In the genomic region with DNA sequence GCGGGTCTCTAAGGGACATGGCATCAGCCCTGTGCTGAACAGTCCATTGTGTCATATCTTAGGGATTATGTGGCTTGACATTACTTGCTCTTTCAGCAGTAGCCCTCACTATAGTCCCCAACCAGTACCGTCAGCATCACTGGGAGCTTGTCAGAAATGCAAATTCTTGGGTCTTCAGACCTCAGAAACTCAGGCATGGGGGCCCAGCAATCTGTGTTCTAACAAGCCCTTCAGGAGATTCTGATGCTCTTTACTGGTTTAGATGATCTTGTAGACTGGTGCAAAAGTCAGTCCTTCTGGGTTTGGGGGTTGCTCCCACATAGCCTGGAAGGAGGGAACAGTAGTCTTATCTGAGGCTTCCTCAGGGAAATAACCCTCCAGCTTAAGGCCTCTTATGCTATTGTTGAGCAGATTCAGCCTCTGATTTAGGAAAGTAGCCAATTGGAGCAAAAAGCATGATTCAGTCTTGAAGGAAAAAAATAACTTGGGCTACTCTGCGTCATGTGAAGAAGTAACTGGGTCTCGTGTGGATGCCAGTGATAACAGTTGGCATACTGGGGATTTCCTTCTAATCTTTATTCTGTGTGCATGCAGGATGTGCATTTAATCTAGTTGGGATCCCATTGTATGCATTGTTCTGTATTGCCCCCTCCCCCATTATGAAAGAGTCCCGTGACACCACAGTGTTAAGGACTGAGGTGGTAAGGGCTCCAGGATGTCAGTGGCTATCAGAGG, we compare ENCODE assay signal across 9 cellular contexts. TPM values are rescaled to one million over a fixed set of nuclear protein-coding genes. Genes with fewer than 3 reads are reported as not detected.
DNase-seq lines count a peak whose midpoint lies in the region; ATAC-seq, FAIRE-seq and TF ChIP-seq lines count a peak whose summit lies in the region.
"Had no signal": no experiment of that assay in that cellular context is flagged by ENCODE, and none has a peak within 500 bp of the region (broad histone marks: within the 10 kb centered on the region; RNA-seq: fewer than 3 reads in every experiment).

No MANE protein-coding gene starts in this region.

- no peak overlapping the region for H3K27ac Mint-ChIP-seq in activated T-cell treated with anti-CD3 and anti-CD28 coated beads, Interleukin-2, amount 50 U/mL, for 24 hours

- no peaks in the 10 kb centered on the region for H3K36me3 ChIP-seq in lung (ENCODE audit: control insufficient read depth in 2 of 2, insufficient read depth in 2 of 2, low read length in 2 of 2)

- H3K36me3 Mint-ChIP-seq in activated T-cell treated with anti-CD3 and anti-CD28 coated beads, Interleukin-2, amount 50 U/mL, for 24 hours (ENCODE audit: low read depth) = no peaks in the 10 kb centered on the region

- ATAC-seq in A549 (peak; percentile 23; a peak in 2 of 6 replicates), HG02588 (IDR thresholded peaks at IDR 0.05; ENCODE audit: unreplicated experiment) (peak; percentile 59), lung (ENCODE audit: insufficient read depth, low FRiP score) (no peak)

- CTCF ChIA-PET in A549 (lab: Yijun Ruan, JAX) = interaction anchor here (0.6 to 0.7 kb wide), 2 partner anchors 15 to 42 kb away, joined by 3 read pairs; no protein-coding TSS in a partner anchor

- no peak for FAIRE-seq in A549 (lab: Jason Lieb, UNC)

- no peaks in the 10 kb centered on the region for H3K9me3 ChIP-seq in A549
- no peaks in the 10 kb centered on the region for H3K9me3 ChIP-seq in lung (ENCODE audit: control insufficient read depth in 2 of 2, insufficient read depth in 1 of 2, low read length in 1 of 2)
- H3K9me3 ChIP-seq: BLaER1 had no signal

- no peaks in the 10 kb centered on the region for H3K27me3 Mint-ChIP-seq in activated T-cell treated with anti-CD3 and anti-CD28 coated beads, Interleukin-2, amount 50 U/mL, for 24 hours

- no peak for TF ChIP-seq CTCF in A549 (IDR thresholded peaks at IDR 0.05)
- TF ChIP-seq CTCF in cardiac fibroblast (IDR thresholded peaks at IDR 0.05; ENCODE audit: low read depth, low read length) = no peak
- no peak for TF ChIP-seq CTCF in lung (IDR thresholded peaks at IDR 0.05; ENCODE audit: control extremely low read depth, extremely low read depth)

- TF ChIP-seq EP300 in A549 (IDR thresholded peaks at IDR 0.05) = no peak

- H3K4me1 Mint-ChIP-seq in activated T-cell treated with anti-CD3 and anti-CD28 coated beads, Interleukin-2, amount 50 U/mL, for 24 hours (ENCODE audit: low read depth) = peaks cover 31% of the 10 kb centered on the region

- H3K4me2 ChIP-seq in A549 = peak overlapping the region; percentile 39; the same call in 1 of the 3 replicates
- H3K4me2 ChIP-seq: BLaER1 had no signal

- WGBS in A549 (ENCODE audit: missing lambda C conversion rate) = 77% methylated on average over 5 of the region's 5 CpGs
- WGBS in lung, 2 donors = 68 to 77% methylated on average over 5 of the region's 5 CpGs

- no peak overlapping the region for H3K4me3 ChIP-seq in A549
- H3K4me3 ChIP-seq in cardiac fibroblast (replicated peaks in 1 of 2; ENCODE audit: low read depth in 2 of 2, low read length in 2 of 2) = no peak overlapping the region
- H3K4me3 ChIP-seq in lung = no peak overlapping the region
- H3K4me3 ChIP-seq: BLaER1 had no signal

- no peak for TF ChIP-seq RAD21 in A549 (conservative IDR thresholded peaks at IDR 0.05 in 1 of 2, IDR thresholded peaks at IDR 0.05 in 1 of 2)

- H3K27ac ChIP-seq in A549 (peak overlapping the region in 1 of 2 experiments; percentile 54; a peak in 2 of 6 replicates), lung (ENCODE audit: low read depth in 1 of 2, low read length in 1 of 2) (peak overlapping the region; percentile 82 to 90)
- H3K27ac ChIP-seq: BLaER1 had no signal

- TF ChIP-seq POLR2A in A549 (IDR thresholded peaks at IDR 0.05; ENCODE audit: low read length) = no peak

- peaks cover 28% of the 10 kb centered on the region for H3K4me1 ChIP-seq in A549
- peaks cover 20 to 41% of the 10 kb centered on the region in 2 donors for H3K4me1 ChIP-seq in lung (ENCODE audit: control insufficient read depth in 2 of 2, insufficient read depth in 2 of 2, low read length in 2 of 2)

- H3K27me3 ChIP-seq in lung (ENCODE audit: control insufficient read depth, insufficient read depth) = no peaks in the 10 kb centered on the region
- H3K27me3 ChIP-seq: BLaER1 had no signal

- DNase-seq in A549 (ENCODE audit: low read depth in 1 of 2, low spot score in 1 of 2) (no peak), cardiac fibroblast (ENCODE audit: low read depth in 2 of 2) (peak; percentile 91 to 97), lung (ENCODE audit: low spot score) (no peak), mesenteric fat pad (ENCODE audit: low spot score) (no peak), T-helper 1 cell (no peak), NCI-H128 (lab: John Stamatoyannopoulos, UW; ENCODE audit: unreplicated experiment) (no peak)
- DNase-seq in activated T-cell treated with anti-CD3 and anti-CD28 coated beads, Interleukin-2, amount 50 U/mL, for 24 hours = no peak

- H3K4me3 Mint-ChIP-seq in activated T-cell treated with anti-CD3 and anti-CD28 coated beads, Interleukin-2, amount 50 U/mL, for 24 hours = no peak overlapping the region

- POLR2A ChIA-PET in A549 (lab: Yijun Ruan, JAX) = no interaction called here

- H3K9me3 Mint-ChIP-seq in activated T-cell treated with anti-CD3 and anti-CD28 coated beads, Interleukin-2, amount 50 U/mL, for 24 hours = no peaks in the 10 kb centered on the region

TF ChIP-seq in A549, 52 proteins besides CTCF, POLR2A, EP300 and RAD21:
- TF ChIP-seq, protein P1, sequence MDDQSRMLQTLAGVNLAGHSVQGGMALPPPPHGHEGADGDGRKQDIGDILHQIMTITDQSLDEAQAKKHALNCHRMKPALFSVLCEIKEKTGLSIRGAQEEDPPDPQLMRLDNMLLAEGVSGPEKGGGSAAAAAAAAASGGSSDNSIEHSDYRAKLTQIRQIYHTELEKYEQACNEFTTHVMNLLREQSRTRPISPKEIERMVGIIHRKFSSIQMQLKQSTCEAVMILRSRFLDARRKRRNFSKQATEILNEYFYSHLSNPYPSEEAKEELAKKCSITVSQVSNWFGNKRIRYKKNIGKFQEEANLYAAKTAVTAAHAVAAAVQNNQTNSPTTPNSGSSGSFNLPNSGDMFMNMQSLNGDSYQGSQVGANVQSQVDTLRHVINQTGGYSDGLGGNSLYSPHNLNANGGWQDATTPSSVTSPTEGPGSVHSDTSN (IDR thresholded peaks at IDR 0.05) = no peak
- TF ChIP-seq NR3C1 (IDR thresholded peaks at IDR 0.05) (no peak), SMC3 (IDR thresholded peaks at IDR 0.05) (no peak), FOSL2 (IDR thresholded peaks at IDR 0.05) (no peak), FOSL2 (CRISPR knock-in tag; IDR thresholded peaks at IDR 0.05) (no peak), CHD2 (IDR thresholded peaks at IDR 0.05; ENCODE audit: low read length, partially characterized antibody) (no peak), NFE2L2 (conservative IDR thresholded peaks at IDR 0.05; ENCODE audit: low read length) (no peak), CBX8 (IDR thresholded peaks at IDR 0.05) (no peak), GATA3 (IDR thresholded peaks at IDR 0.05; ENCODE audit: borderline replicate concordance) (no peak), HOXA7 (CRISPR knock-in tag; IDR thresholded peaks at IDR 0.05) (no peak), HEYL (CRISPR knock-in tag; IDR thresholded peaks at IDR 0.05) (no peak), ZC3H11A (IDR thresholded peaks at IDR 0.05) (no peak)
- TF ChIP-seq, protein P2, sequence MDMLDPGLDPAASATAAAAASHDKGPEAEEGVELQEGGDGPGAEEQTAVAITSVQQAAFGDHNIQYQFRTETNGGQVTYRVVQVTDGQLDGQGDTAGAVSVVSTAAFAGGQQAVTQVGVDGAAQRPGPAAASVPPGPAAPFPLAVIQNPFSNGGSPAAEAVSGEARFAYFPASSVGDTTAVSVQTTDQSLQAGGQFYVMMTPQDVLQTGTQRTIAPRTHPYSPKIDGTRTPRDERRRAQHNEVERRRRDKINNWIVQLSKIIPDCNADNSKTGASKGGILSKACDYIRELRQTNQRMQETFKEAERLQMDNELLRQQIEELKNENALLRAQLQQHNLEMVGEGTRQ (IDR thresholded peaks at IDR 0.05) = no peak
- TF ChIP-seq, protein P3, sequence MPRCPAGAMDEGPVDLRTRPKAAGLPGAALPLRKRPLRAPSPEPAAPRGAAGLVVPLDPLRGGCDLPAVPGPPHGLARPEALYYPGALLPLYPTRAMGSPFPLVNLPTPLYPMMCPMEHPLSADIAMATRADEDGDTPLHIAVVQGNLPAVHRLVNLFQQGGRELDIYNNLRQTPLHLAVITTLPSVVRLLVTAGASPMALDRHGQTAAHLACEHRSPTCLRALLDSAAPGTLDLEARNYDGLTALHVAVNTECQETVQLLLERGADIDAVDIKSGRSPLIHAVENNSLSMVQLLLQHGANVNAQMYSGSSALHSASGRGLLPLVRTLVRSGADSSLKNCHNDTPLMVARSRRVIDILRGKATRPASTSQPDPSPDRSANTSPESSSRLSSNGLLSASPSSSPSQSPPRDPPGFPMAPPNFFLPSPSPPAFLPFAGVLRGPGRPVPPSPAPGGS (IDR thresholded peaks at IDR 0.05) = no peak

RNA-seq across cellular contexts. Expression of a gene that starts 38.9 kb away (rescaled TPM):
- 22.3 and 24.5 TPM in 2 replicates for polyA plus RNA-seq in A549 (2011; rRNA removed)
- polyA plus RNA-seq in A549 (2012; cell fraction: cytosol; rRNA removed) = 10.9 and 11.9 TPM in 2 replicates
- polyA plus RNA-seq in A549 (2012; cell fraction: nucleus; rRNA removed) = 14.7 and 15.0 TPM in 2 replicates
- 10.3 to 12.9 TPM (median 12.2 TPM) in 3 replicates for polyA plus RNA-seq in A549 (2017; fragmentation: RNase III; extraction: RNeasy Plus Mini Kit Qiagen cat#74134 plus additional on column Dnase treatment)
- polyA minus RNA-seq in A549 (2011; rRNA and poly(A)+ RNA removed) = 31.7 and 35.0 TPM in 2 replicates
- 10 to 100 TPM; 45.3 to 65.4 TPM for total RNA-seq in lung
- 10 to 100 TPM; 18.2 to 19.6 TPM for polyA plus RNA-seq in lung
- 38.3 TPM for total RNA-seq in mesenteric fat pad

Comparison
In these comparisons a context has a peak if more than half of its experiments do, and no peak if none do; other contexts are left out.
1. DNase-seq: peak in cardiac fibroblast (2 of 2); none in A549 (0 of 2), lung (single experiment), mesenteric fat pad (single experiment), T-helper 1 cell (0 of 5), activated T-cell treated with anti-CD3 and anti-CD28 coated beads, Interleukin-2, amount 50 U/mL, for 24 hours (single experiment) and NCI-H128 (single experiment).